In the genomic region with DNA sequence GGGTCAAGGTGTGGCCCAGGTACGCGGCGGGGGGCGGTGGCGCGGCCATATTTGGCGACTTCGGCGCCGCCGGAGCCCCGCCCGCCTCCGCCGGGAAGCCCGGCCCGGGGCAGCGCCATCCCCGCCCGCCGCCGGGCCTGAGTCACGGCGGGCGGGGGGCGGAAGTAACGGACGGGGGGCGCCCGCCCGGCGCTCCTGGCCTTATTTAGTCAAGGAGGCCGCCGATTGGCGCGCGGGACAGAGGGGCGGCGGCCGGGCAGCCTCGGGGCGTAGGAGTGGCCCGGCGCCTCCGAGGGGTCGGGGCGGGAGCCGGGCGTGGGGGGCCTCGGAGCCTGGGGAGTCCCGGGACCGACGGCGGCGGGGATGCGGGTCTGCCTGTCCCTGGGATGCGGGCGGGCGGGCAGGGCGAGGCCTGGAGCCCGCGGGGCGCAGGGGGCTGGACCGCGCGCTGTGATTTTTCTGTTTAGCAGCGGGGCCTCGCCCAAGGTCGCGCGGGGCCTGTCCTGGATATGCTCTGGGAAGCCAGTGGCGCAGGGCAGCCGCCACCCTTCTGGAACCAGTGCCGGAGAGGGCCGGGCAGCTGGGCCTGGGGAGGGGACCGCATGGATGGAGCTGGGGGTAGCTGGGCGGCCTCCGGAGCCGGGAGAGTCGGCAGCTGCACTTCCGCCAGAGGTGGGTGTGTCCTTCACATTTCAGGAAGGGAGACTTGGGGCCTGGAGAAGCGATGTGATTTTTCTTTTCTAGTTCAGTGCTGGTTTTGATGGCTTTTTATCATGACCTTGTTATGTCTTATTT, we compare ENCODE assay signal across 1 cellular context.
TF ChIP-seq lines count a peak whose summit lies in the region.

No MANE protein-coding gene starts in this region.

TF ChIP-seq in WTC11, 78 proteins besides CTCF, POLR2A, EP300 and RAD21 (continued from another document):
- TF ChIP-seq, protein P1, sequence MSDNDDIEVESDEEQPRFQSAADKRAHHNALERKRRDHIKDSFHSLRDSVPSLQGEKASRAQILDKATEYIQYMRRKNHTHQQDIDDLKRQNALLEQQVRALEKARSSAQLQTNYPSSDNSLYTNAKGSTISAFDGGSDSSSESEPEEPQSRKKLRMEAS (CRISPR knock-in tag; IDR thresholded peaks at IDR 0.05), result peak; percentile 41; the same call in 1 of the 2 replicates
